Comparison of ENCODE assay signal across 12 cellular contexts in genomic region chr12:116456683-116457082, GRCh38.
DNase-seq lines count a peak whose midpoint lies in the region; ATAC-seq, FAIRE-seq and TF ChIP-seq lines count a peak whose summit lies in the region.
"Had no signal": no experiment of that assay in that cellular context is flagged by ENCODE, and none has a peak within 500 bp of the region (broad histone marks: within the 10 kb centered on the region; RNA-seq: fewer than 3 reads in every experiment).

No MANE protein-coding gene starts in this region.

- POLR2A ChIA-PET in A549 (lab: Yijun Ruan, JAX), result no interaction called here
- POLR2A ChIA-PET in WTC11 (lab: Charles Lee), result no interaction called here
- POLR2A ChIA-PET in naive thymus-derived CD4-positive, alpha-beta T cell (lab: Charles Lee), result no interaction called here

- H3K4me1 ChIP-seq in A549, result peaks cover 30% of the 10 kb centered on the region
- no peaks in the 10 kb centered on the region for H3K4me1 ChIP-seq in naive thymus-derived CD4-positive, alpha-beta T cell (ENCODE audit: control insufficient read depth in 2 of 2, insufficient read depth in 2 of 2, low read length in 2 of 2)

- H3K27me3 ChIP-seq in naive thymus-derived CD4-positive, alpha-beta T cell (ENCODE audit: control insufficient read depth in 2 of 2, insufficient read depth in 2 of 2, low read length in 2 of 2), result no peaks in the 10 kb centered on the region

- WGBS in A549 (ENCODE audit: missing lambda C conversion rate), result 82% methylated on average over 9 of the region's 9 CpGs

- CTCF ChIA-PET in A549 (lab: Yijun Ruan, JAX), result no interaction called here
- CTCF ChIA-PET in WTC11 (lab: Charles Lee), result no interaction called here
- CTCF ChIA-PET in naive thymus-derived CD4-positive, alpha-beta T cell (lab: Charles Lee), result no interaction called here

- H3K27ac Mint-ChIP-seq in WTC11, result no peak overlapping the region
- H3K27ac Mint-ChIP-seq in osteocyte (ENCODE audit: unreplicated experiment), result peak overlapping the region; percentile 100
- H3K27ac Mint-ChIP-seq in naive thymus-derived CD4-positive, alpha-beta T cell, result no peak overlapping the region

- DNase-seq in A549 (ENCODE audit: low read depth in 1 of 2, low spot score in 1 of 2) (peak in 1 of 2 experiments; percentile 52), WTC11 (ENCODE audit: low spot score) (no peak), glomerular visceral epithelial cell (ENCODE audit: extremely low spot score) (peak; percentile 6), osteocyte (ENCODE audit: extremely low spot score, unreplicated experiment) (no peak), germinal center (ENCODE audit: low spot score) (no peak), KBM-7 (no peak), T-helper 9 cell (no peak)
- DNase-seq in naive thymus-derived CD4-positive, alpha-beta T cell, result no peak
- DNase-seq: activated effector memory CD4-positive, alpha-beta T cell treated with anti-CD3 and anti-CD28 coated beads, Interleukin-2, amount 50 U/mL, for 16 hours; effector CD4-positive, alpha-beta T cell; NCI-H2029 treated with DMSO at 0.1 percent for 48 hours; stimulated activated naive CD8-positive, alpha-beta T cell treated with anti-CD3 and anti-CD28 coated beads, Interleukin-15, Interleukin-2, amounts not matched to agents 100 U/mL and 50 U/mL, for 24 hours had no signal

- no peak for TF ChIP-seq EP300 in A549 (IDR thresholded peaks at IDR 0.05)

- peak in 1 of 2 experiments; percentile 38; a peak in 3 of 6 replicates for ATAC-seq in A549
- ATAC-seq in WTC11, result peak; percentile 24
- no peak for ATAC-seq in naive thymus-derived CD4-positive, alpha-beta T cell
- ATAC-seq: stimulated activated naive CD8-positive, alpha-beta T cell treated with anti-CD3 and anti-CD28 coated beads, Interleukin-15, Interleukin-2, amounts not matched to agents 100 U/mL and 50 U/mL, for 24 hours had no signal

- intact Hi-C loops in naive thymus-derived CD4-positive, alpha-beta T cell (cut with micrococcal nuclease), result no loop called here

- no peaks in the 10 kb centered on the region for H3K9me3 ChIP-seq in A549
- H3K9me3 ChIP-seq in naive thymus-derived CD4-positive, alpha-beta T cell (ENCODE audit: control insufficient read depth in 2 of 3, low read length in 3 of 3), result no peaks in the 10 kb centered on the region

- H3K4me3 ChIP-seq in A549, result no peak overlapping the region
- H3K4me3 ChIP-seq in naive thymus-derived CD4-positive, alpha-beta T cell (ENCODE audit: low read length), result no peak overlapping the region

- no peak overlapping the region for H3K4me3 Mint-ChIP-seq in WTC11
- peak overlapping the region; percentile 34 for H3K4me3 Mint-ChIP-seq in osteocyte (ENCODE audit: unreplicated experiment)
- H3K4me3 Mint-ChIP-seq in naive thymus-derived CD4-positive, alpha-beta T cell, result no peak overlapping the region

- TF ChIP-seq RAD21 in A549 (conservative IDR thresholded peaks at IDR 0.05 in 1 of 2, IDR thresholded peaks at IDR 0.05 in 1 of 2), result no peak

- peak overlapping the region; percentile 57 to 80; a peak in 5 of 6 replicates for H3K27ac ChIP-seq in A549
- H3K27ac ChIP-seq in naive thymus-derived CD4-positive, alpha-beta T cell (ENCODE audit: low read depth, low read length), result no peak overlapping the region

- no peak for FAIRE-seq in A549 (lab: Jason Lieb, UNC)

- no peak for TF ChIP-seq CTCF in A549 (IDR thresholded peaks at IDR 0.05)
- TF ChIP-seq CTCF in WTC11 (IDR thresholded peaks at IDR 0.05), result no peak
- TF ChIP-seq CTCF in osteocyte (IDR thresholded peaks at IDR 0.05), result no peak

- no peaks in the 10 kb centered on the region for H3K36me3 Mint-ChIP-seq in WTC11
- H3K36me3 Mint-ChIP-seq in osteocyte (ENCODE audit: unreplicated experiment), result no peaks in the 10 kb centered on the region
- H3K36me3 Mint-ChIP-seq in naive thymus-derived CD4-positive, alpha-beta T cell, result no peaks in the 10 kb centered on the region

- TF ChIP-seq POLR2A in A549 (IDR thresholded peaks at IDR 0.05; ENCODE audit: low read length), result no peak

- H3K27me3 Mint-ChIP-seq in WTC11 (ENCODE audit: low read depth) (no peaks in the 10 kb centered on the region; the same call in 1 of the 2 replicates), osteocyte (ENCODE audit: unreplicated experiment) (no peaks in the 10 kb centered on the region)
- H3K27me3 Mint-ChIP-seq in naive thymus-derived CD4-positive, alpha-beta T cell, result peaks cover 0 to 5% (median 0%) of the 10 kb centered on the region in 5 donors

- in situ Hi-C loops in KBM-7 (cut with MboI; ENCODE audit: low pct_unique_long_range_greater_than_20kb, low sequenced_read_pairs), result no loop called here

- peak overlapping the region; percentile 46 for H3K4me2 ChIP-seq in A549

- no peaks in the 10 kb centered on the region for H3K36me3 ChIP-seq in naive thymus-derived CD4-positive, alpha-beta T cell (ENCODE audit: control insufficient read depth in 2 of 3, insufficient read depth in 3 of 3, low read length in 3 of 3)

- H3K9me3 Mint-ChIP-seq in WTC11 (no peaks in the 10 kb centered on the region), osteocyte (ENCODE audit: unreplicated experiment) (no peaks in the 10 kb centered on the region)
- no peaks in the 10 kb centered on the region for H3K9me3 Mint-ChIP-seq in naive thymus-derived CD4-positive, alpha-beta T cell

- peaks cover 22% of the 10 kb centered on the region for H3K4me1 Mint-ChIP-seq in WTC11
- H3K4me1 Mint-ChIP-seq in osteocyte (ENCODE audit: unreplicated experiment), result peaks cover 36% of the 10 kb centered on the region
- peaks cover 0 to 1% (median 0%) of the 10 kb centered on the region in 7 donors for H3K4me1 Mint-ChIP-seq in naive thymus-derived CD4-positive, alpha-beta T cell

TF ChIP-seq in A549, 52 proteins besides CTCF, POLR2A, EP300 and RAD21 (continues in another document):
- TF ChIP-seq MYC (IDR thresholded peaks at IDR 0.05; ENCODE audit: borderline replicate concordance, low read length), result no peak
- no peak for TF ChIP-seq ELK1 (IDR thresholded peaks at IDR 0.05; ENCODE audit: low read depth, low read length)
- TF ChIP-seq NR3C1 (IDR thresholded peaks at IDR 0.05), result no peak
- TF ChIP-seq ZSCAN20 (CRISPR knock-in tag; IDR thresholded peaks at IDR 0.05), result no peak
- TF ChIP-seq HOXB5 (CRISPR knock-in tag; IDR thresholded peaks at IDR 0.05), result no peak
- TF ChIP-seq KDM5A (IDR thresholded peaks at IDR 0.05), result no peak
- TF ChIP-seq CHD4 (IDR thresholded peaks at IDR 0.05; ENCODE audit: borderline replicate concordance), result no peak
- no peak for TF ChIP-seq E2F6 (IDR thresholded peaks at IDR 0.05; ENCODE audit: borderline replicate concordance, low read depth)
- TF ChIP-seq RNF2 (IDR thresholded peaks at IDR 0.05; ENCODE audit: borderline replicate concordance, low read depth), result no peak

TF ChIP-seq in WTC11, 78 proteins besides CTCF, POLR2A, EP300 and RAD21 (continues in another document):
- TF ChIP-seq ARID4B (CRISPR knock-in tag; IDR thresholded peaks at IDR 0.05; ENCODE audit: borderline replicate concordance), result no peak
- TF ChIP-seq FOXK1 (CRISPR knock-in tag; IDR thresholded peaks at IDR 0.05), result no peak
- no peak for TF ChIP-seq ERG (CRISPR knock-in tag; IDR thresholded peaks at IDR 0.05)
- no peak for TF ChIP-seq FOXJ3 (CRISPR knock-in tag; IDR thresholded peaks at IDR 0.05; ENCODE audit: borderline replicate concordance)
- TF ChIP-seq CREB1 (CRISPR knock-in tag; IDR thresholded peaks at IDR 0.05), result no peak
